ENCODE assay signal across 1 cellular context in the genomic region with DNA sequence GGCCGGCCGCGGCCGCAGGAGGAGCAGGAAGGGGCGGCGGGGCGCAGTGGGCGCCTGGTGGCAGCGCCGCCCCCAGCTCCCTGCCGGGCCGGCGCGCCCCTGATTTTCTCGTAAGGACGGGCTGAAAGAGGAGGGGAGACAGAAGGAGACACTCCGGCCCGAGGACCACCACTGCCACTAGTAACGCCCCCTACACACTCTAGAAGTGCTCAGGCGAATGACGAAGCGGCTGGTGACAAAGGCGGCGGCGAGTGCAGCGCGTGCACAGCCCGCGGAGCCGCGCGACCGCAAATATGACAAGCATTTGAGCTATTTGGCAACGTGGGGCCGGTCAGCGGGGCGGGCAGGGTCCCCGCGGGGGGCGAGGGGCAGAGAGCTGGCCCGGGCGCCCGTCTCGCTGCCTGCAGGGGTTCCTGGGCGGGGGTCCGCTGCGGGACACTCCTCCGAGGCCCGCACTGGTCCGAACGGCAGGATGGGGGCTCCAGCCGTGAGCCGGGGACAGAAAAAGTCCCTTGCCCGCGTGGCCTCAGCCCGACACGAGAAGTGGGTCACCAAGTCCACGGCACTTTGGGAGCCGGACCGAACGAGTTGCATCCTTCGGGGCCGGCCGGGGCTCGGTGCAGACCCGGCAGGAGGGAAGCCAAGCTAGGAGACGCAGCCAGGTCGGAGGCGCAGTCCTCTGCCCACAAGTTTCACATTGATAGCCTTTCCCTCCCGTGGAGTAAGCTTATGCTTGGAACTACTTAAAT.
A peak's percentile ranks its signal among the peaks of the same experiment; 100 is the strongest.
TF ChIP-seq lines count a peak whose summit lies in the region.

No MANE protein-coding gene starts in this region.

TF ChIP-seq in K562, 482 proteins besides CTCF, POLR2A, EP300 and RAD21 (continued from another document):
- TF ChIP-seq, protein P1, sequence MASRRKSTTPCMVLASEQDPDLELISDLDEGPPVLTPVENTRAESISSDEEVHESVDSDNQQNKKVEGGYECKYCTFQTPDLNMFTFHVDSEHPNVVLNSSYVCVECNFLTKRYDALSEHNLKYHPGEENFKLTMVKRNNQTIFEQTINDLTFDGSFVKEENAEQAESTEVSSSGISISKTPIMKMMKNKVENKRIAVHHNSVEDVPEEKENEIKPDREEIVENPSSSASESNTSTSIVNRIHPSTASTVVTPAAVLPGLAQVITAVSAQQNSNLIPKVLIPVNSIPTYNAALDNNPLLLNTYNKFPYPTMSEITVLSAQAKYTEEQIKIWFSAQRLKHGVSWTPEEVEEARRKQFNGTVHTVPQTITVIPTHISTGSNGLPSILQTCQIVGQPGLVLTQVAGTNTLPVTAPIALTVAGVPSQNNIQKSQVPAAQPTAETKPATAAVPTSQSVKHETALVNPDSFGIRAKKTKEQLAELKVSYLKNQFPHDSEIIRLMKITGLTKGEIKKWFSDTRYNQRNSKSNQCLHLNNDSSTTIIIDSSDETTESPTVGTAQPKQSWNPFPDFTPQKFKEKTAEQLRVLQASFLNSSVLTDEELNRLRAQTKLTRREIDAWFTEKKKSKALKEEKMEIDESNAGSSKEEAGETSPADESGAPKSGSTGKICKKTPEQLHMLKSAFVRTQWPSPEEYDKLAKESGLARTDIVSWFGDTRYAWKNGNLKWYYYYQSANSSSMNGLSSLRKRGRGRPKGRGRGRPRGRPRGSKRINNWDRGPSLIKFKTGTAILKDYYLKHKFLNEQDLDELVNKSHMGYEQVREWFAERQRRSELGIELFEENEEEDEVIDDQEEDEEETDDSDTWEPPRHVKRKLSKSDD (conservative IDR thresholded peaks at IDR 0.05; ENCODE audit: low read length) = no peak
- TF ChIP-seq MBD2 (IDR thresholded peaks at IDR 0.05; ENCODE audit: borderline replicate concordance, low read depth) (no peak), SNRNP70 (optimal IDR thresholded peaks at IDR 0.05; ENCODE audit: low read depth, low read length) (no peak), ZNF696 (CRISPR knock-in tag; conservative IDR thresholded peaks at IDR 0.05) (no peak), SIX5 (IDR thresholded peaks at IDR 0.05; ENCODE audit: borderline replicate concordance in 1 of 2, insufficient read depth in 1 of 2, low read depth in 1 of 2, low read length in 2 of 2) (no peak), ZFP30 (CRISPR knock-in tag; IDR thresholded peaks at IDR 0.05; ENCODE audit: borderline replicate concordance) (no peak), ETS2 (tag; IDR thresholded peaks at IDR 0.05; ENCODE audit: borderline replicate concordance, poor library complexity, severe bottlenecking) (no peak), MLX (CRISPR knock-in tag; conservative IDR thresholded peaks at IDR 0.05) (no peak), NFXL1 (CRISPR knock-in tag; IDR thresholded peaks at IDR 0.05) (no peak), ELF2 (CRISPR knock-in tag; IDR thresholded peaks at IDR 0.05) (no peak), PATZ1 (CRISPR knock-in tag; IDR thresholded peaks at IDR 0.05; ENCODE audit: borderline replicate concordance) (no peak), ZC3H11A (IDR thresholded peaks at IDR 0.05; ENCODE audit: low read depth, low read length) (no peak), NFE2L1 (tag; IDR thresholded peaks at IDR 0.05; ENCODE audit: borderline replicate concordance, low read depth) (no peak), ZNF121 (CRISPR knock-in tag; conservative IDR thresholded peaks at IDR 0.05) (no peak), MED1 (CRISPR knock-in tag; IDR thresholded peaks at IDR 0.05; ENCODE audit: borderline replicate concordance) (no peak), ZNF589 (CRISPR knock-in tag; IDR thresholded peaks at IDR 0.05; ENCODE audit: low read depth) (peak; percentile 80), ZNF717 (CRISPR knock-in tag; IDR thresholded peaks at IDR 0.05) (no peak), TRIM24 (IDR thresholded peaks at IDR 0.05) (no peak), HOXB6 (CRISPR knock-in tag; IDR thresholded peaks at IDR 0.05; ENCODE audit: borderline replicate concordance) (no peak), XRCC4 (IDR thresholded peaks at IDR 0.05; ENCODE audit: extremely low read depth, insufficient read depth, insufficient read length) (no peak), NFRKB (IDR thresholded peaks at IDR 0.05; ENCODE audit: low read depth) (no peak), ZKSCAN3 (CRISPR knock-in tag; IDR thresholded peaks at IDR 0.05) (no peak), HOMEZ (CRISPR knock-in tag; IDR thresholded peaks at IDR 0.05) (no peak), HMG20B (CRISPR knock-in tag; IDR thresholded peaks at IDR 0.05) (no peak), CBFA2T2 (conservative IDR thresholded peaks at IDR 0.05) (no peak), MYC (IDR thresholded peaks at IDR 0.05; ENCODE audit: low read depth, low read length) (peak; percentile 27; the same call in 1 of the 2 replicates), MYC (CRISPR knock-in tag; IDR thresholded peaks at IDR 0.05; ENCODE audit: borderline replicate concordance, low read depth) (no peak), GMEB1 (CRISPR knock-in tag; IDR thresholded peaks at IDR 0.05) (no peak), ZNF224 (CRISPR knock-in tag; IDR thresholded peaks at IDR 0.05) (no peak)
- TF ChIP-seq, protein P2, sequence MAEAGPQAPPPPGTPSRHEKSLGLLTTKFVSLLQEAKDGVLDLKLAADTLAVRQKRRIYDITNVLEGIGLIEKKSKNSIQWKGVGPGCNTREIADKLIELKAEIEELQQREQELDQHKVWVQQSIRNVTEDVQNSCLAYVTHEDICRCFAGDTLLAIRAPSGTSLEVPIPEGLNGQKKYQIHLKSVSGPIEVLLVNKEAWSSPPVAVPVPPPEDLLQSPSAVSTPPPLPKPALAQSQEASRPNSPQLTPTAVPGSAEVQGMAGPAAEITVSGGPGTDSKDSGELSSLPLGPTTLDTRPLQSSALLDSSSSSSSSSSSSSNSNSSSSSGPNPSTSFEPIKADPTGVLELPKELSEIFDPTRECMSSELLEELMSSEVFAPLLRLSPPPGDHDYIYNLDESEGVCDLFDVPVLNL (CRISPR knock-in tag; IDR thresholded peaks at IDR 0.05; ENCODE audit: low read depth) = no peak
- TF ChIP-seq, protein P3, sequence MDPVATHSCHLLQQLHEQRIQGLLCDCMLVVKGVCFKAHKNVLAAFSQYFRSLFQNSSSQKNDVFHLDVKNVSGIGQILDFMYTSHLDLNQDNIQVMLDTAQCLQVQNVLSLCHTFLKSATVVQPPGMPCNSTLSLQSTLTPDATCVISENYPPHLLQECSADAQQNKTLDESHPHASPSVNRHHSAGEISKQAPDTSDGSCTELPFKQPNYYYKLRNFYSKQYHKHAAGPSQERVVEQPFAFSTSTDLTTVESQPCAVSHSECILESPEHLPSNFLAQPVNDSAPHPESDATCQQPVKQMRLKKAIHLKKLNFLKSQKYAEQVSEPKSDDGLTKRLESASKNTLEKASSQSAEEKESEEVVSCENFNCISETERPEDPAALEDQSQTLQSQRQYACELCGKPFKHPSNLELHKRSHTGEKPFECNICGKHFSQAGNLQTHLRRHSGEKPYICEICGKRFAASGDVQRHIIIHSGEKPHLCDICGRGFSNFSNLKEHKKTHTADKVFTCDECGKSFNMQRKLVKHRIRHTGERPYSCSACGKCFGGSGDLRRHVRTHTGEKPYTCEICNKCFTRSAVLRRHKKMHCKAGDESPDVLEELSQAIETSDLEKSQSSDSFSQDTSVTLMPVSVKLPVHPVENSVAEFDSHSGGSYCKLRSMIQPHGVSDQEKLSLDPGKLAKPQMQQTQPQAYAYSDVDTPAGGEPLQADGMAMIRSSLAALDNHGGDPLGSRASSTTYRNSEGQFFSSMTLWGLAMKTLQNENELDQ (CRISPR knock-in tag; IDR thresholded peaks at IDR 0.05; ENCODE audit: borderline replicate concordance) = no peak
- TF ChIP-seq, protein P4, sequence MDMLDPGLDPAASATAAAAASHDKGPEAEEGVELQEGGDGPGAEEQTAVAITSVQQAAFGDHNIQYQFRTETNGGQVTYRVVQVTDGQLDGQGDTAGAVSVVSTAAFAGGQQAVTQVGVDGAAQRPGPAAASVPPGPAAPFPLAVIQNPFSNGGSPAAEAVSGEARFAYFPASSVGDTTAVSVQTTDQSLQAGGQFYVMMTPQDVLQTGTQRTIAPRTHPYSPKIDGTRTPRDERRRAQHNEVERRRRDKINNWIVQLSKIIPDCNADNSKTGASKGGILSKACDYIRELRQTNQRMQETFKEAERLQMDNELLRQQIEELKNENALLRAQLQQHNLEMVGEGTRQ (CRISPR knock-in tag; IDR thresholded peaks at IDR 0.05) = no peak
- TF ChIP-seq, protein P5, sequence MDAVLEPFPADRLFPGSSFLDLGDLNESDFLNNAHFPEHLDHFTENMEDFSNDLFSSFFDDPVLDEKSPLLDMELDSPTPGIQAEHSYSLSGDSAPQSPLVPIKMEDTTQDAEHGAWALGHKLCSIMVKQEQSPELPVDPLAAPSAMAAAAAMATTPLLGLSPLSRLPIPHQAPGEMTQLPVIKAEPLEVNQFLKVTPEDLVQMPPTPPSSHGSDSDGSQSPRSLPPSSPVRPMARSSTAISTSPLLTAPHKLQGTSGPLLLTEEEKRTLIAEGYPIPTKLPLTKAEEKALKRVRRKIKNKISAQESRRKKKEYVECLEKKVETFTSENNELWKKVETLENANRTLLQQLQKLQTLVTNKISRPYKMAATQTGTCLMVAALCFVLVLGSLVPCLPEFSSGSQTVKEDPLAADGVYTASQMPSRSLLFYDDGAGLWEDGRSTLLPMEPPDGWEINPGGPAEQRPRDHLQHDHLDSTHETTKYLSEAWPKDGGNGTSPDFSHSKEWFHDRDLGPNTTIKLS (IDR thresholded peaks at IDR 0.05; ENCODE audit: borderline replicate concordance, low read depth) = no peak
